Comparison of ENCODE assay signal across 1 cellular context in the genomic region with DNA sequence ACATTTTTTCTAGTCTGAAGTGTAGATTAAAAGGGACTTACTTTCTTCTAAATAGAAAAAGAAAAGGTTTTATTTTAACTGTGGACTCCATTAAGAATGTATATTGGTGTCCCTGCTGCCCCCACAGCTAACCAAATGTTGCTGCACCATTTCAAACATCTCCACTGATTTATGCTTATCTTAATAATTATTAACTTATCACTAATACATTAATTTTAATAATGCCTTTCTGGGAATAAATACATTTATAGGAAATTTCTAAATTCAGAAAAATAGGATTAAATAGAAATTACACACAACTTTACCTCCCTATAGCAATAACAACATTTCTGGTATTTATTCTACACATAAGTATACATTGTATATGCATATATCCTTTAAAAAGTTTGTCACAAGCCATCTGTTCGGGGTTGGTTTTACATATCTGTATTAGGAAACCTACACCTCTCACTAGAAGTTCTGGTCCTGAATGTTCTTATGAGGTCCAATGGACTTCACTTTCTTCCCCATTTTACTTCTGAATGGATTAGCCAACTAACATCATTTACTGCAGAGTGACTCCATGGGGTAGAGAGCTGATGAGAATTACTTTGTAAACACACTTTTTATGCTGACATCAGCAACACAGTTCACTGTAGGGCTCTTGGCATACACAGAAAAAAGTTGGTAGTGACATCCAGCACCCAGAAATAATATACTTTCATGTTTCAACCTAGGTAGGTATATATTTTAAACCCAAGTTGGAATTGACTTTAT.
TF ChIP-seq lines count a peak whose summit lies in the region.

No MANE protein-coding gene starts in this region.

TF ChIP-seq in endothelial cell of umbilical vein, 7 proteins besides CTCF, POLR2A, EP300 and RAD21:
- no peak for TF ChIP-seq FOS (IDR thresholded peaks at IDR 0.05; ENCODE audit: borderline replicate concordance, insufficient read depth, low read length)
- TF ChIP-seq, protein P1, sequence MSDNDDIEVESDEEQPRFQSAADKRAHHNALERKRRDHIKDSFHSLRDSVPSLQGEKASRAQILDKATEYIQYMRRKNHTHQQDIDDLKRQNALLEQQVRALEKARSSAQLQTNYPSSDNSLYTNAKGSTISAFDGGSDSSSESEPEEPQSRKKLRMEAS (IDR thresholded peaks at IDR 0.05; ENCODE audit: insufficient read depth, insufficient read length): no peak
- TF ChIP-seq EZH2 (IDR thresholded peaks at IDR 0.05; ENCODE audit: borderline replicate concordance, low read depth, low read length, severe bottlenecking): no peak
- TF ChIP-seq GATA2 (IDR thresholded peaks at IDR 0.05; ENCODE audit: insufficient read depth, insufficient read length, low read depth, low read length): no peak
